Comparison of ENCODE assay signal across 8 cellular contexts in genomic region chr3:66997560-66998074, GRCh38. TPM values are rescaled to one million over a fixed set of nuclear protein-coding genes. Genes with fewer than 3 reads are reported as not detected.
DNase-seq lines count a peak whose midpoint lies in the region; ATAC-seq and TF ChIP-seq lines count a peak whose summit lies in the region.

No MANE protein-coding gene starts in this region.

- peak overlapping the region; percentile 67 for H3K4me2 ChIP-seq in GM23338

- H3K9me3 ChIP-seq in Peyer's patch (no peaks in the 10 kb centered on the region), ovary (no peaks in the 10 kb centered on the region)

- H3K4me3 Mint-ChIP-seq in GM23338 = peak overlapping the region; percentile 91

- no peaks in the 10 kb centered on the region for H3K36me3 Mint-ChIP-seq in GM23338 (ENCODE audit: low read depth)

- H3K4me1 ChIP-seq in GM23338 (ENCODE audit: insufficient read depth) (peaks cover 18% of the 10 kb centered on the region), Peyer's patch (peaks cover 0 to 13% (median 0%) of the 10 kb centered on the region in 4 donors), ovary (ENCODE audit: insufficient read depth) (peaks cover 4% of the 10 kb centered on the region)

- H4K20me1 ChIP-seq in GM23338 (replicated peaks; ENCODE audit: insufficient read depth) = no peaks in the 10 kb centered on the region

- H3K27ac Mint-ChIP-seq in GM23338 = no peak overlapping the region

- ATAC-seq in GM23338 (no peak), HG02763 (IDR thresholded peaks at IDR 0.05; ENCODE audit: unreplicated experiment) (no peak), GM18517 (IDR thresholded peaks at IDR 0.05; ENCODE audit: unreplicated experiment) (no peak), GM18511 (IDR thresholded peaks at IDR 0.05; ENCODE audit: unreplicated experiment) (no peak)

- WGBS in ovary, 3 donors = 6 to 7% (median 7%) methylated on average over 17 of the region's 17 CpGs

- intact Hi-C loops in ovary (cut with DNase I) = no loop called here

- H3K27ac ChIP-seq in GM23338 (ENCODE audit: low read depth) (no peak overlapping the region), Peyer's patch (peak overlapping the region in 1 of 4 donors; percentile 94), ovary (no peak overlapping the region)

- TF ChIP-seq EP300 in ovary (IDR thresholded peaks at IDR 0.05) = no peak

- H3K4me3 ChIP-seq in GM23338 (peak overlapping the region; percentile 43), Peyer's patch (peak overlapping the region in 3 of 4 donors; percentile 4 to 89 (median 81)), epithelial cell of proximal tubule (ENCODE audit: low read depth, low read length) (peak overlapping the region; percentile 78), ovary (peak overlapping the region; percentile 19)

- no peaks in the 10 kb centered on the region; the same call in 2 of the 3 replicates for H3K9me3 Mint-ChIP-seq in GM23338

- no peak for TF ChIP-seq CTCF in GM23338 (conservative IDR thresholded peaks at IDR 0.05; ENCODE audit: low read depth in 2 of 2)
- no peak for TF ChIP-seq CTCF in Peyer's patch (IDR thresholded peaks at IDR 0.05)
- TF ChIP-seq CTCF in epithelial cell of proximal tubule (conservative IDR thresholded peaks at IDR 0.05; ENCODE audit: low read depth, low read length) = no peak
- TF ChIP-seq CTCF in ovary (IDR thresholded peaks at IDR 0.05) = no peak

- DNase-seq in GM23338 (ENCODE audit: low spot score) (no peak), Peyer's patch (no peak), epithelial cell of proximal tubule (ENCODE audit: low read depth) (no peak), ovary (peak in 3 of 5 donors; percentile 17 to 25 (median 18)), COR-L47 (lab: John Stamatoyannopoulos, UW) (no peak)

- TF ChIP-seq POLR2A in Peyer's patch (IDR thresholded peaks at IDR 0.05) = no peak
- no peak for TF ChIP-seq POLR2A in ovary (IDR thresholded peaks at IDR 0.05)

- peaks cover 7% of the 10 kb centered on the region for H3K27me3 Mint-ChIP-seq in GM23338 (ENCODE audit: insufficient read depth, low read depth, poor library complexity)

- H3K79me2 ChIP-seq in GM23338 (replicated peaks; ENCODE audit: insufficient read depth) = peaks cover 31% of the 10 kb centered on the region

- H3K9me2 ChIP-seq in GM23338 (ENCODE audit: insufficient read depth) = no peaks in the 10 kb centered on the region

- H3K27me3 ChIP-seq in GM23338 (ENCODE audit: insufficient read depth) (no peaks in the 10 kb centered on the region), Peyer's patch (no peaks in the 10 kb centered on the region), ovary (no peaks in the 10 kb centered on the region)

- H3K36me3 ChIP-seq in GM23338 (ENCODE audit: insufficient read depth) (no peaks in the 10 kb centered on the region), Peyer's patch (no peaks in the 10 kb centered on the region), ovary (no peaks in the 10 kb centered on the region)

- H3F3A ChIP-seq in GM23338 (replicated peaks; ENCODE audit: low read depth) = no peaks in the 10 kb centered on the region

- peak overlapping the region; percentile 43; the same call in 1 of the 2 replicates for H2AFZ ChIP-seq in GM23338

- H3K4me1 Mint-ChIP-seq in GM23338 = peaks cover 18% of the 10 kb centered on the region

TF ChIP-seq in GM23338, 12 proteins besides CTCF, POLR2A, EP300 and RAD21 (continues in another document):
- TF ChIP-seq JUNB (IDR thresholded peaks at IDR 0.05; ENCODE audit: unreplicated experiment) (no peak), ZNF331 (CRISPR knock-in tag; IDR thresholded peaks at IDR 0.05; ENCODE audit: low read depth) (no peak), POLR2AphosphoS5 (IDR thresholded peaks at IDR 0.05; ENCODE audit: low read depth) (no peak), ZNF462 (CRISPR knock-in tag; IDR thresholded peaks at IDR 0.05) (no peak), ZNF114 (CRISPR knock-in tag; IDR thresholded peaks at IDR 0.05) (no peak), CREB1 (CRISPR knock-in tag; IDR thresholded peaks at IDR 0.05; ENCODE audit: low read depth) (no peak), EZH2phosphoT487 (IDR thresholded peaks at IDR 0.05; ENCODE audit: unreplicated experiment) (no peak), REST (IDR thresholded peaks at IDR 0.05; ENCODE audit: unreplicated experiment) (no peak)

RNA-seq across cellular contexts. Expression of gene KBTBD8, which starts 0.5 kb away (rescaled TPM):
- 19.9 and 20.2 TPM in 2 replicates for total RNA-seq in GM23338 (2014; rRNA removed; shearing (Covaris generic))
- 3.0 and 3.5 TPM in 2 replicates for polyA plus RNA-seq in GM23338 (2016; fragmentation: Nextera tagmentation; extraction: Ambion mirVana)
- total RNA-seq in Peyer's patch = 1 to 10 TPM; 1.1 to 7.0 (median 3.7) TPM
- total RNA-seq in epithelial cell of proximal tubule = 0.69 and 1.8 TPM in 2 replicates
- total RNA-seq in ovary = under 1 TPM; 0.12 to 0.97 (median 0.66) TPM
- polyA plus RNA-seq in ovary = under 1 TPM; 0.07 to 0.55 TPM

Comparison
In these comparisons a context has a peak if more than half of its experiments do, and no peak if none do; other contexts are left out.
1. DNase-seq: peak in ovary (3 of 5); none in GM23338 (single experiment), Peyer's patch (0 of 3), epithelial cell of proximal tubule (single experiment) and COR-L47 (single experiment).
2. H3K4me3 ChIP-seq: peak in every context shown above with its lines; median percentile 81 in Peyer's patch; 78 in epithelial cell of proximal tubule; 43 in GM23338; 19 in ovary.